Comparison of ENCODE assay signal across 15 cellular contexts in genomic region chr4:7778524-7779193, GRCh38.
A peak's percentile ranks its signal among the peaks of the same experiment; 100 is the strongest.
DNase-seq lines count a peak whose midpoint lies in the region; TF ChIP-seq lines count a peak whose summit lies in the region.
"Had no signal": no experiment of that assay in that cellular context is flagged by ENCODE, and none has a peak within 500 bp of the region (broad histone marks: within the 10 kb centered on the region; RNA-seq: fewer than 3 reads in every experiment).

No MANE protein-coding gene starts in this region.

- peaks cover 17% of the 10 kb centered on the region for H3K4me1 Mint-ChIP-seq in endothelial cell (ENCODE audit: unreplicated experiment)

- H3K27me3 ChIP-seq in Peyer's patch: no peaks in the 10 kb centered on the region
- no peaks in the 10 kb centered on the region for H3K27me3 ChIP-seq in fibroblast of lung (ENCODE audit: control insufficient read depth, insufficient read depth, low read length)
- H3K27me3 ChIP-seq: pancreas had no signal

- H4K20me1 ChIP-seq in fibroblast of lung (ENCODE audit: control insufficient read depth, extremely low read depth, insufficient read depth, low read length): no peaks in the 10 kb centered on the region

- TF ChIP-seq POLR2A in Peyer's patch (IDR thresholded peaks at IDR 0.05): no peak

- H2AFZ ChIP-seq in fibroblast of lung (ENCODE audit: low read length): peak overlapping the region; percentile 39
- H2AFZ ChIP-seq: GM23338 had no signal

- no peak overlapping the region for H3K4me3 Mint-ChIP-seq in endothelial cell (ENCODE audit: unreplicated experiment)
- H3K4me3 Mint-ChIP-seq: dendritic cell treated with granulocyte-macrophage colony-stimulating factor and Interleukin-4, amounts not matched to agents 40 ng/mL and 50 ng/mL, for 4 days; GM23338; WTC11 had no signal

- peaks cover 34% of the 10 kb centered on the region for H3K36me3 Mint-ChIP-seq in endothelial cell (ENCODE audit: low read depth, unreplicated experiment)

- H3K9ac ChIP-seq in fibroblast of lung (ENCODE audit: insufficient read depth, low read length): no peak overlapping the region

- H3K27ac Mint-ChIP-seq in endothelial cell (ENCODE audit: unreplicated experiment): no peak overlapping the region
- H3K27ac Mint-ChIP-seq: dendritic cell treated with granulocyte-macrophage colony-stimulating factor and Interleukin-4, amounts not matched to agents 40 ng/mL and 50 ng/mL, for 4 days; GM23338 had no signal

- intact Hi-C loops in posterior vena cava (cut with DNase I): no loop called here

- H3K79me2 ChIP-seq in fibroblast of lung (ENCODE audit: control insufficient read depth, insufficient read depth, low read length): peaks cover 2% of the 10 kb centered on the region

- H3K4me1 ChIP-seq in Peyer's patch: peaks cover 0 to 18% (median 2%) of the 10 kb centered on the region in 4 donors
- H3K4me1 ChIP-seq in fibroblast of lung (ENCODE audit: control insufficient read depth, extremely low read depth, insufficient read depth, low read length): peaks cover 23% of the 10 kb centered on the region
- H3K4me1 ChIP-seq: pancreas had no signal

- H3K27me3 Mint-ChIP-seq in endothelial cell (ENCODE audit: unreplicated experiment): peaks cover 2% of the 10 kb centered on the region

- H3K9me3 ChIP-seq in Peyer's patch (no peaks in the 10 kb centered on the region), fibroblast of lung (ENCODE audit: control insufficient read depth, insufficient read depth, low read depth, low read length) (no peaks in the 10 kb centered on the region)
- H3K9me3 ChIP-seq: pancreas had no signal

- no peaks in the 10 kb centered on the region for H3K9me3 Mint-ChIP-seq in endothelial cell (ENCODE audit: unreplicated experiment)
- H3K9me3 Mint-ChIP-seq: dendritic cell treated with granulocyte-macrophage colony-stimulating factor and Interleukin-4, amounts not matched to agents 40 ng/mL and 50 ng/mL, for 4 days; GM23338; WTC11 had no signal

- peak overlapping the region; percentile 38 to 75 (median 56) for H3K27ac ChIP-seq in Peyer's patch
- H3K27ac ChIP-seq in fibroblast of lung (ENCODE audit: insufficient read depth, low read length): peak overlapping the region; percentile 73
- H3K27ac ChIP-seq: pancreas had no signal

- H3K4me3 ChIP-seq in Peyer's patch (peak overlapping the region in 1 of 4 donors; percentile 8), fibroblast of lung (replicated peaks in 1 of 4; ENCODE audit: control extremely low read depth in 1 of 4, insufficient read depth in 1 of 4, low read depth in 3 of 4, low read length in 4 of 4) (peak overlapping the region; percentile 18 to 50 (median 30))
- H3K4me3 ChIP-seq: GM23338, pancreas had no signal

- DNase-seq in DMS79 (lab: John Stamatoyannopoulos, UW) (peak; percentile 21), Peyer's patch (peak in 1 of 3 donors; percentile 20), fibroblast of lung (ENCODE audit: low read depth in 2 of 2) (peak in 1 of 2 donors; percentile 59), posterior vena cava (ENCODE audit: low spot score) (peak; percentile 70), NCI-H774 (lab: John Stamatoyannopoulos, UW) (no peak), COLO829 (ENCODE audit: low spot score) (no peak), endothelial cell (ENCODE audit: low spot score) (no peak), mucosa of gallbladder (ENCODE audit: low spot score) (no peak)
- DNase-seq: NCI-H1048, NCI-H524 treated with DMSO at 0.1 percent for 48 hours, pancreas, SHP77 treated with DMSO at 0.1 percent for 48 hours had no signal

- no peak for TF ChIP-seq CTCF in Peyer's patch (IDR thresholded peaks at IDR 0.05)
- TF ChIP-seq CTCF in fibroblast of lung (conservative IDR thresholded peaks at IDR 0.05 in 1 of 2, IDR thresholded peaks at IDR 0.05 in 1 of 2; ENCODE audit: low read depth in 1 of 2, low read length in 2 of 2): no peak
- no peak for TF ChIP-seq CTCF in endothelial cell (IDR thresholded peaks at IDR 0.05; ENCODE audit: unreplicated experiment)

- H3K36me3 ChIP-seq in Peyer's patch (peaks cover 0 to 36% (median 0%) of the 10 kb centered on the region in 3 donors), fibroblast of lung (ENCODE audit: control insufficient read depth, insufficient read depth, low read length) (peaks cover 20% of the 10 kb centered on the region)

- peak overlapping the region; percentile 97 for H3K4me2 ChIP-seq in fibroblast of lung (ENCODE audit: extremely low read depth, insufficient read depth, low read length)
- H3K4me2 ChIP-seq: GM23338 had no signal

Comparison
In these comparisons a context has a peak if more than half of its experiments do, and no peak if none do; other contexts are left out.
1. DNase-seq: peak in DMS79 (single experiment) and posterior vena cava (single experiment); none in NCI-H774 (single experiment), COLO829 (single experiment), endothelial cell (single experiment) and mucosa of gallbladder (single experiment).